29 cellular contexts compared by ENCODE assay signal in genomic region chrX:154602766-154603437, GRCh38. TPM values are rescaled to one million over a fixed set of nuclear protein-coding genes. Genes with fewer than 3 reads are reported as not detected.
"Had no signal": no experiment of that assay in that cellular context is flagged by ENCODE, and none has a peak within 500 bp of the region (broad histone marks: within the 10 kb centered on the region; RNA-seq: fewer than 3 reads in every experiment).

No MANE protein-coding gene starts in this region.

- DNase-seq: activated CD8-positive, alpha-beta memory T cell treated with anti-CD3 and anti-CD28 coated beads for 24 hours; activated CD8-positive, alpha-beta memory T cell treated with anti-CD3 and anti-CD28 coated beads, Interleukin-2, amount 50 U/mL, for 4 hours; activated T-cell treated with anti-CD3 and anti-CD28 coated beads, Interleukin-2, amount 50 U/mL, for 24 hours; brain microvascular endothelial cell; central memory CD4-positive, alpha-beta T cell; dorsolateral prefrontal cortex; effector memory CD8-positive, alpha-beta T cell; glutamatergic neuron; immature natural killer cell; midbrain; sigmoid colon; stimulated activated CD4-positive, alpha-beta T cell treated with anti-CD3 and anti-CD28 coated beads, Interleukin-2, amount 100 ng/mL, for 48 hours; stimulated activated CD8-positive, alpha-beta memory T cell treated with anti-CD3 and anti-CD28 coated beads, Interleukin-4, amount 100 ng/mL, for 48 hours; stimulated activated naive B cell treated with anti-CD40 and anti-IgM and Interleukin-4, amounts not matched to agents 10 μg/mL and 1 μg/mL and 100 μg/mL, for 72 hours; transverse colon; uterus had no signal

- ATAC-seq: activated T-helper 17 cell treated with anti-CD3 and anti-CD28 coated beads, Interleukin-2, amount 50 U/mL, for 72 hours; effector memory CD8-positive, alpha-beta T cell; left lung; stimulated activated naive B cell treated with anti-CD40 and anti-IgM and Interleukin-4, amounts not matched to agents 10 μg/mL and 1 μg/mL and 100 μg/mL, for 72 hours; WTC11 had no signal

- FAIRE-seq: colon, frontal cortex had no signal

- H3K27me3 ChIP-seq: ascending aorta, brain microvascular endothelial cell, esophagus muscularis mucosa, hepatocyte, left lung, neutrophil, transverse colon, uterus had no signal

- H3K4me2 ChIP-seq: hepatocyte had no signal

- H3K27ac ChIP-seq: adrenal gland, brain microvascular endothelial cell, dorsolateral prefrontal cortex, hepatocyte, left lung, neutrophil, transverse colon had no signal

- H3K4me3 ChIP-seq: adrenal gland, ascending aorta, dorsolateral prefrontal cortex, esophagus muscularis mucosa, hepatocyte, left lung, lung, sigmoid colon, transverse colon, uterus had no signal

- H2AFZ ChIP-seq: hepatocyte had no signal

- H3K79me2 ChIP-seq: hepatocyte had no signal

- H3K4me1 ChIP-seq: adrenal gland, ascending aorta, left lung, sigmoid colon, transverse colon, uterus had no signal

- H3K36me3 ChIP-seq: adrenal gland, ascending aorta, brain microvascular endothelial cell, esophagus muscularis mucosa, left lung, neutrophil, sigmoid colon, transverse colon, uterus had no signal

- H3K9me3 ChIP-seq: adrenal gland, ascending aorta, esophagus muscularis mucosa, left lung, neutrophil, sigmoid colon, transverse colon, uterus had no signal

RNA-seq across cellular contexts. Expression of gene CTAG1B, which starts 16.2 kb away (rescaled TPM):
- total RNA-seq: activated T-helper 17 cell treated with anti-CD3 and anti-CD28 coated beads, Interleukin-2, amount 50 U/mL, for 72 hours; adrenal gland; ascending aorta; esophagus muscularis mucosa; frontal cortex; hepatocyte; kidney epithelial cell; left lung; lung; sigmoid colon; temporal lobe; transverse colon; WTC11 had no signal
- polyA plus RNA-seq: hepatocyte, immature natural killer cell, lung, sigmoid colon had no signal

RNA-seq across cellular contexts. Expression of gene CTAG1A, which starts 18.0 kb away (rescaled TPM):
- total RNA-seq: activated T-helper 17 cell treated with anti-CD3 and anti-CD28 coated beads, Interleukin-2, amount 50 U/mL, for 72 hours; adrenal gland; ascending aorta; esophagus muscularis mucosa; frontal cortex; hepatocyte; kidney epithelial cell; left lung; lung; temporal lobe; transverse colon; uterus; WTC11 had no signal
- polyA plus RNA-seq: hepatocyte, immature natural killer cell, lung, sigmoid colon had no signal

RNA-seq across cellular contexts. Expression of gene CTAG2, which starts 50.5 kb away (rescaled TPM):
- total RNA-seq: activated T-helper 17 cell treated with anti-CD3 and anti-CD28 coated beads, Interleukin-2, amount 50 U/mL, for 72 hours; ascending aorta; esophagus muscularis mucosa; frontal cortex; hepatocyte; kidney epithelial cell; left lung; lung; sigmoid colon; temporal lobe; transverse colon; uterus; WTC11 had no signal
- polyA plus RNA-seq: hepatocyte, immature natural killer cell had no signal
